In genomic region chr13:51635137-51635878, GRCh38 we compare ENCODE assay signal across 16 cellular contexts. TPM values are rescaled to one million over a fixed set of nuclear protein-coding genes. Genes with fewer than 3 reads are reported as not detected.
DNase-seq lines count a peak whose midpoint lies in the region; ATAC-seq, FAIRE-seq and TF ChIP-seq lines count a peak whose summit lies in the region.
"Had no signal": no experiment of that assay in that cellular context is flagged by ENCODE, and none has a peak within 500 bp of the region (broad histone marks: within the 10 kb centered on the region; RNA-seq: fewer than 3 reads in every experiment).

No MANE protein-coding gene starts in this region.

- no TSS peak for BruUV-seq in Panc1 (replicated peaks; lab: Mats Ljungman, UMichigan)

- CTCF ChIA-PET in Panc1 (lab: Charles Lee) = no interaction called here

- H3K9ac ChIP-seq in kidney (ENCODE audit: low read length in 2 of 2) = no peak overlapping the region

- no peak overlapping the region for H3K4me3 ChIP-seq in Panc1 (ENCODE audit: low read depth in 2 of 2, low read length in 2 of 2)
- no peak overlapping the region for H3K4me3 ChIP-seq in kidney (ENCODE audit: low read length in 2 of 2)
- H3K4me3 ChIP-seq: esophagus muscularis mucosa, SJSA1, upper lobe of right lung had no signal

- no peak for TF ChIP-seq CTCF in Panc1 (IDR thresholded peaks at IDR 0.05)
- no peak for TF ChIP-seq CTCF in kidney (IDR thresholded peaks at IDR 0.05; ENCODE audit: borderline replicate concordance, extremely low read depth, insufficient read depth)

- H3K36me3 Mint-ChIP-seq in activated T-cell treated with anti-CD3 and anti-CD28 coated beads, Interleukin-2, amount 50 U/mL, for 24 hours (ENCODE audit: low read depth) = no peaks in the 10 kb centered on the region

- DNase-seq in activated T-cell treated with anti-CD3 and anti-CD28 coated beads, Interleukin-2, amount 50 U/mL, for 24 hours = no peak
- DNase-seq in activated T-cell treated with anti-CD3 and anti-CD28 coated beads, Interleukin-2, amount 50 U/mL, for 1 hour = no peak
- DNase-seq in Panc1 (ENCODE audit: low read depth, low spot score) (no peak), caudate nucleus (lab: John Stamatoyannopoulos, UW) (no peak), kidney (no peak), AG20443 (ENCODE audit: low spot score) (no peak)
- DNase-seq in stimulated activated naive CD8-positive, alpha-beta T cell treated with anti-CD3 and anti-CD28 coated beads, Interleukin-15, amount 100 ng/mL, for 72 hours = no peak
- DNase-seq: brain microvascular endothelial cell, EL, NCI-H1048, NCI-H524, retina, upper lobe of right lung had no signal

- H3K36me3 ChIP-seq in Panc1 (ENCODE audit: control insufficient read depth, insufficient read depth, low read length) (no peaks in the 10 kb centered on the region), kidney (ENCODE audit: control insufficient read depth in 1 of 2, insufficient read depth in 2 of 2, low read length in 2 of 2) (no peaks in the 10 kb centered on the region)
- H3K36me3 ChIP-seq: brain microvascular endothelial cell, esophagus muscularis mucosa, SJSA1, upper lobe of right lung had no signal

- POLR2A ChIA-PET in Panc1 (lab: Charles Lee) = no interaction called here

- H3K4me1 ChIP-seq in Panc1 (ENCODE audit: control insufficient read depth, insufficient read depth, low read length) = peaks cover 65% of the 10 kb centered on the region
- H3K4me1 ChIP-seq in kidney (ENCODE audit: control insufficient read depth in 1 of 2, insufficient read depth in 1 of 2, low read depth in 1 of 2, low read length in 2 of 2) = peaks cover 14 to 42% of the 10 kb centered on the region in 2 donors

- in situ Hi-C loops in Panc1 (cut with HindIII; ENCODE audit: low pct_unique_long_range_greater_than_20kb, low sequenced_read_pairs) = no loop called here

- ATAC-seq in Panc1 (no peak), esophagus mucosa (no peak)
- ATAC-seq in stimulated activated naive CD8-positive, alpha-beta T cell treated with anti-CD3 and anti-CD28 coated beads, Interleukin-15, amount 100 ng/mL, for 72 hours = no peak

- no peaks in the 10 kb centered on the region for H3K27me3 ChIP-seq in Panc1 (ENCODE audit: control insufficient read depth, insufficient read depth, low read length)
- H3K27me3 ChIP-seq: brain microvascular endothelial cell, esophagus muscularis mucosa, SJSA1, upper lobe of right lung had no signal

- H3K27me3 Mint-ChIP-seq in activated T-cell treated with anti-CD3 and anti-CD28 coated beads, Interleukin-2, amount 50 U/mL, for 24 hours = no peaks in the 10 kb centered on the region
- no peaks in the 10 kb centered on the region for H3K27me3 Mint-ChIP-seq in stimulated activated naive CD8-positive, alpha-beta T cell treated with anti-CD3 and anti-CD28 coated beads, Interleukin-15, amount 100 ng/mL, for 72 hours

- H3K9me3 Mint-ChIP-seq in activated T-cell treated with anti-CD3 and anti-CD28 coated beads, Interleukin-2, amount 50 U/mL, for 24 hours = no peaks in the 10 kb centered on the region
- no peaks in the 10 kb centered on the region for H3K9me3 Mint-ChIP-seq in stimulated activated naive CD8-positive, alpha-beta T cell treated with anti-CD3 and anti-CD28 coated beads, Interleukin-15, amount 100 ng/mL, for 72 hours

- H3K27ac Mint-ChIP-seq in activated T-cell treated with anti-CD3 and anti-CD28 coated beads, Interleukin-2, amount 50 U/mL, for 24 hours = peak overlapping the region; percentile 83
- peak overlapping the region; percentile 85 to 92 for H3K27ac Mint-ChIP-seq in stimulated activated naive CD8-positive, alpha-beta T cell treated with anti-CD3 and anti-CD28 coated beads, Interleukin-15, amount 100 ng/mL, for 72 hours

- FAIRE-seq in kidney (lab: Jason Lieb, UNC) = no peak

- H3K9me3 ChIP-seq in Panc1 (ENCODE audit: control insufficient read depth, insufficient read depth, low read depth, low read length) = no peaks in the 10 kb centered on the region
- no peaks in the 10 kb centered on the region for H3K9me3 ChIP-seq in kidney (ENCODE audit: control insufficient read depth in 1 of 2, low read length in 2 of 2)
- H3K9me3 ChIP-seq: esophagus muscularis mucosa, SJSA1, upper lobe of right lung had no signal

- intact Hi-C loops in Panc1 (cut with micrococcal nuclease; ENCODE audit: unreplicated experiment) (no loop called here), kidney (cut with DNase I) (no loop called here)

- peak overlapping the region; percentile 51 for H3K4me3 Mint-ChIP-seq in activated T-cell treated with anti-CD3 and anti-CD28 coated beads, Interleukin-2, amount 50 U/mL, for 24 hours
- peak overlapping the region; percentile 56 to 62 for H3K4me3 Mint-ChIP-seq in stimulated activated naive CD8-positive, alpha-beta T cell treated with anti-CD3 and anti-CD28 coated beads, Interleukin-15, amount 100 ng/mL, for 72 hours

- H3K27ac ChIP-seq in Panc1 (ENCODE audit: low read length) (peak overlapping the region; percentile 90), caudate nucleus (ENCODE audit: low read depth, low read length) (peak overlapping the region; percentile 4), kidney (ENCODE audit: low read depth in 2 of 2, low read length in 2 of 2) (no peak overlapping the region)
- H3K27ac ChIP-seq: brain microvascular endothelial cell, esophagus muscularis mucosa, SJSA1, upper lobe of right lung had no signal

- peaks cover 49% of the 10 kb centered on the region for H3K4me1 Mint-ChIP-seq in activated T-cell treated with anti-CD3 and anti-CD28 coated beads, Interleukin-2, amount 50 U/mL, for 24 hours (ENCODE audit: low read depth)
- peaks cover 49% of the 10 kb centered on the region for H3K4me1 Mint-ChIP-seq in stimulated activated naive CD8-positive, alpha-beta T cell treated with anti-CD3 and anti-CD28 coated beads, Interleukin-15, amount 100 ng/mL, for 72 hours

RNA-seq across cellular contexts. Expression of gene WDFY2, which starts 51.0 kb away (rescaled TPM):
- total RNA-seq in Panc1 (2021; ENCODE audit: unreplicated experiment) (7.8 TPM), kidney (13.0 TPM), esophagus mucosa (15.9 TPM)
- polyA plus RNA-seq in Panc1 (2012; ENCODE audit: insufficient read length) = 10.3 TPM
- polyA plus RNA-seq in kidney (ENCODE audit: insufficient read depth, low read depth, low replicate concordance) = 4.8 TPM

Comparison
In these comparisons a context has a peak if more than half of its experiments do, and no peak if none do; other contexts are left out.
1. H3K27ac ChIP-seq: peak in Panc1 (single experiment) and caudate nucleus (single experiment); none in kidney (0 of 2).